18 cellular contexts compared by ENCODE assay signal in the genomic region with DNA sequence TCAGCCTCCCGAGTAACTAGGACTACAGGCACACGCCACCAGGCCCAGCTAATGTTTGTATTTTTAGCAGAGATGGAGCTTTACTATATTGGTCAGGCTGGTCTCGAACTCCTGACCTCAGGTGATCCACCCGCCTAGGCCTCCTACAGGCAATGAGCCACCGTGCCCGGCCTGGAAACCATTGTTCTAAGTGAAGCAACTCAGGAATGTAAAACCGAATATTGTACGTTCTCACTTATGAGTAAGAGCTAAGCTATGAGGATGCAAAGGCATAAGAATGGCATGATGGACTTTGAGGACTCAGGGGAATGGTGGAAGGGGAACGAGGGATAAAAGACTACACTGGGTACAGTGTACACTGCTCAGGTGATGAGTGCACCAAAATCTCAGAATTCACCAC.
"Had no signal": no experiment of that assay in that cellular context is flagged by ENCODE, and none has a peak within 500 bp of the region (broad histone marks: within the 10 kb centered on the region; RNA-seq: fewer than 3 reads in every experiment).

No MANE protein-coding gene starts in this region.

- H3K36me3 ChIP-seq: MG63, SJCRH30 had no signal

- H3K4me3 ChIP-seq: MG63, SJCRH30 had no signal

- H3K27ac ChIP-seq: SJCRH30 had no signal

- H3K27me3 ChIP-seq: MG63, SJCRH30 had no signal

- H3K9me3 ChIP-seq: MG63, SJCRH30 had no signal

- DNase-seq: KBM-7, MG63, NCI-H1092, NCI-H1105 treated with DMSO at 0.1 percent for 48 hours, NCI-H1417 treated with DMSO at 0.1 percent for 48 hours, NCI-H146, NCI-H187, NCI-H2029 treated with DMSO at 0.1 percent for 48 hours, NCI-H2227 treated with DMSO at 0.1 percent for 48 hours, NCI-H446, NCI-H510A, NCI-H524 treated with DMSO at 0.1 percent for 48 hours, NCI-H69, NCI-H774, SHP77 treated with DMSO at 0.1 percent for 48 hours, SJCRH30 had no signal

- H3K4me1 ChIP-seq: SJCRH30 had no signal

- ATAC-seq: Right ventricle myocardium inferior, SK-N-SH treated with all-trans-retinoic acid at 6 μM for 48 hours had no signal
